13 cellular contexts compared by ENCODE assay signal in genomic region chr9:107819772-107820171, GRCh38.
DNase-seq lines count a peak whose midpoint lies in the region; ATAC-seq, FAIRE-seq and TF ChIP-seq lines count a peak whose summit lies in the region.
"Had no signal": no experiment of that assay in that cellular context is flagged by ENCODE, and none has a peak within 500 bp of the region (broad histone marks: within the 10 kb centered on the region; RNA-seq: fewer than 3 reads in every experiment).

No MANE protein-coding gene starts in this region.

- no peaks in the 10 kb centered on the region for H4K20me1 ChIP-seq in K562 (replicated peaks; ENCODE audit: control insufficient read depth, insufficient read depth, low read length)

- peak; percentile 93 for DNase-seq in NCI-H2029 treated with DMSO at 0.1 percent for 48 hours (lab: John Stamatoyannopoulos, UW)
- no peak for DNase-seq in K562 (ENCODE audit: extremely low read depth in 1 of 4, low spot score in 3 of 4)
- DNase-seq in ovary: peak in 3 of 5 donors; percentile 26 to 37 (median 36)
- no peak for DNase-seq in D341Med (ENCODE audit: low spot score)
- no peak for DNase-seq in hypothalamus (lab: John Stamatoyannopoulos, UW)
- DNase-seq: NK-92 treated with Interleukin-12 subunit alpha and Interleukin-12 subunit beta, amount 100 ng/mL, for 24 hours had no signal

- no peak overlapping the region for H3K9ac ChIP-seq in K562 (ENCODE audit: insufficient read depth in 1 of 2, low read depth in 2 of 2, low read length in 2 of 2)
- H3K9ac ChIP-seq: KMS-11 had no signal

- H3K36me3 ChIP-seq in HEK293 (ENCODE audit: control insufficient read depth in 2 of 2, insufficient read depth in 1 of 2, low read length in 2 of 2): no peaks in the 10 kb centered on the region
- H3K36me3 ChIP-seq in K562 (ENCODE audit: control insufficient read depth, insufficient read depth, low read length): no peaks in the 10 kb centered on the region
- no peaks in the 10 kb centered on the region for H3K36me3 ChIP-seq in ovary

- ATAC-seq in K562 (no peak), GM21447 (IDR thresholded peaks at IDR 0.05; ENCODE audit: unreplicated experiment) (no peak), GM18868 (IDR thresholded peaks at IDR 0.05; ENCODE audit: unreplicated experiment) (no peak)
- ATAC-seq: activated CD4-positive, CD25-positive, alpha-beta regulatory T cell treated with anti-CD3 and anti-CD28 coated beads, Interleukin-2, amount 50 U/mL, for 24 hours had no signal

- no peak overlapping the region for H3K4me2 ChIP-seq in K562 (ENCODE audit: insufficient read depth, low read length)
- H3K4me2 ChIP-seq: KMS-11 had no signal

- POLR2A ChIA-PET in HEK293 (lab: Yijun Ruan, JAX): no interaction called here
- POLR2A ChIA-PET in K562 (lab: Yijun Ruan, JAX): interaction anchor here (0.6 to 0.7 kb wide), 2 partner anchors 11 to 20 kb away, joined by 3 read pairs; no protein-coding TSS in a partner anchor

- no peak overlapping the region for H3K4me3 ChIP-seq in HEK293 (ENCODE audit: low read depth, low read length)
- no peak overlapping the region for H3K4me3 ChIP-seq in K562
- no peak overlapping the region for H3K4me3 ChIP-seq in ovary
- H3K4me3 ChIP-seq: SK-N-MC had no signal

- WGBS in K562 (ENCODE audit: insufficient coverage, low coverage, missing lambda C conversion rate): 11% methylated on average over 9 of the region's 9 CpGs
- 24 to 61% (median 32%) methylated on average over 9 of the region's 9 CpGs for WGBS in ovary, 3 donors

- no peaks in the 10 kb centered on the region for H3K9me1 ChIP-seq in K562 (ENCODE audit: control insufficient read depth, insufficient read depth, low read length)

- H3K27me3 ChIP-seq in K562 (ENCODE audit: control insufficient read depth in 2 of 2, insufficient read depth in 2 of 2, low read length in 2 of 2) (peaks cover 15 to 27% of the 10 kb centered on the region in 2 experiments), ovary (no peaks in the 10 kb centered on the region)

- no peak for TF ChIP-seq RAD21 in K562 (CRISPR knock-in tag; conservative IDR thresholded peaks at IDR 0.05 in 1 of 2, IDR thresholded peaks at IDR 0.05 in 1 of 2)

- no peaks in the 10 kb centered on the region for H3K79me2 ChIP-seq in K562 (ENCODE audit: control insufficient read depth, insufficient read depth, low read length)

- no peak for TF ChIP-seq EP300 in K562 (IDR thresholded peaks at IDR 0.05; ENCODE audit: low read length)
- no peak for TF ChIP-seq EP300 in ovary (IDR thresholded peaks at IDR 0.05)

- no TSS peak for BruUV-seq in K562 (replicated peaks; lab: Mats Ljungman, UMichigan)

- no peaks in the 10 kb centered on the region for H3K9me3 ChIP-seq in HEK293 (ENCODE audit: control insufficient read depth, insufficient read depth, low read depth, low read length)
- H3K9me3 ChIP-seq in K562 (replicated peaks; ENCODE audit: control insufficient read depth, insufficient read depth, low read depth, low read length): no peaks in the 10 kb centered on the region
- no peaks in the 10 kb centered on the region for H3K9me3 ChIP-seq in ovary

- in situ Hi-C loops in K562 (cut with MboI): no loop called here

- no peaks in the 10 kb centered on the region for H3K4me1 ChIP-seq in HEK293 (ENCODE audit: control insufficient read depth, insufficient read depth, low read length)
- H3K4me1 ChIP-seq in K562 (replicated peaks in 1 of 2; ENCODE audit: control insufficient read depth in 2 of 2, insufficient read depth in 2 of 2, low read length in 2 of 2): no peaks in the 10 kb centered on the region; a peak in 1 of 5 replicates
- H3K4me1 ChIP-seq in ovary (ENCODE audit: insufficient read depth): peaks cover 8% of the 10 kb centered on the region

- intact Hi-C loops in K562 (cut with micrococcal nuclease) (no loop called here), ovary (cut with DNase I) (no loop called here)

- no peak for FAIRE-seq in K562 (lab: Jason Lieb, UNC)

- CTCF ChIA-PET in HEK293 (lab: Yijun Ruan, JAX): interaction anchor here (0.6 to 1.0 kb wide), 2 partner anchors 12 to 289 kb away, joined by 3 to 4 read pairs; no protein-coding TSS in a partner anchor
- CTCF ChIA-PET in K562 (lab: Yijun Ruan, JAX; ENCODE audit: low intra/inter-chr PET ratio): no interaction called here

- TF ChIP-seq CTCF in HEK293 (tag by site-specific recombination; IDR thresholded peaks at IDR 0.05) (no peak), K562 (IDR thresholded peaks at IDR 0.05 in 2 of 3, conservative IDR thresholded peaks at IDR 0.05 in 1 of 3; ENCODE audit: insufficient read depth in 2 of 3, low read depth in 1 of 3, low read length in 3 of 3) (no peak), ovary (IDR thresholded peaks at IDR 0.05) (no peak)

- no peak overlapping the region for H2AFZ ChIP-seq in K562 (ENCODE audit: low read depth, low read length)

- no peak for TF ChIP-seq POLR2A in K562 (conservative IDR thresholded peaks at IDR 0.05)
- no peak for TF ChIP-seq POLR2A in ovary (IDR thresholded peaks at IDR 0.05)

- H3K27ac ChIP-seq in HEK293 (ENCODE audit: extremely low read depth, low read depth, low read length) (no peak overlapping the region), K562 (ENCODE audit: extremely low read depth, low read depth, low read length) (no peak overlapping the region), ovary (peak overlapping the region in 1 of 2 donors; percentile 85)
- H3K27ac ChIP-seq: C4-2B, KMS-11, SK-N-MC had no signal

TF ChIP-seq in HEK293, 187 proteins besides CTCF, POLR2A, EP300 and RAD21 (continues in another document):
- no peak for TF ChIP-seq ZNF529 (tag by site-specific recombination; IDR thresholded peaks at IDR 0.05; ENCODE audit: insufficient replicate concordance)
- TF ChIP-seq REPIN1 (tag by site-specific recombination; IDR thresholded peaks at IDR 0.05; ENCODE audit: low read depth): no peak
- peak; percentile 96 for TF ChIP-seq OSR2 (tag by site-specific recombination; IDR thresholded peaks at IDR 0.05)
- TF ChIP-seq ZNF24 (tag by site-specific recombination; IDR thresholded peaks at IDR 0.05): no peak
- TF ChIP-seq ZNF239 (tag by site-specific recombination; IDR thresholded peaks at IDR 0.05): no peak
- no peak for TF ChIP-seq MYNN (tag by site-specific recombination; IDR thresholded peaks at IDR 0.05; ENCODE audit: borderline replicate concordance)
- no peak for TF ChIP-seq ZNF501 (tag by site-specific recombination; IDR thresholded peaks at IDR 0.05)
- no peak for TF ChIP-seq ZNF571 (tag by site-specific recombination; IDR thresholded peaks at IDR 0.05)
- TF ChIP-seq ZNF48 (tag by site-specific recombination; IDR thresholded peaks at IDR 0.05): no peak
- TF ChIP-seq SP7 (tag by site-specific recombination; IDR thresholded peaks at IDR 0.05): 0 out of 2 replicates have a peak, but pooled peaks have one; percentile 44
- no peak for TF ChIP-seq ZNF433 (tag by site-specific recombination; IDR thresholded peaks at IDR 0.05; ENCODE audit: low read depth)
- TF ChIP-seq ZNF138 (tag by site-specific recombination; IDR thresholded peaks at IDR 0.05; ENCODE audit: borderline replicate concordance): no peak
- TF ChIP-seq INSM2 (tag by site-specific recombination; IDR thresholded peaks at IDR 0.05): 0 out of 2 replicates have a peak, but pooled peaks have one; percentile 41

TF ChIP-seq in K562, 482 proteins besides CTCF, POLR2A, EP300 and RAD21:
- TF ChIP-seq NRF1 (conservative IDR thresholded peaks at IDR 0.05 in 1 of 2, IDR thresholded peaks at IDR 0.05 in 1 of 2) (peak; percentile 18 to 29; a peak in 1 of 4 replicates), FOXA3 (CRISPR knock-in tag; conservative IDR thresholded peaks at IDR 0.05 in 1 of 2, IDR thresholded peaks at IDR 0.05 in 1 of 2) (peak in 1 of 2 experiments; percentile 33; a peak in 1 of 4 replicates), TARDBP (IDR thresholded peaks at IDR 0.05) (no peak), HES1 (IDR thresholded peaks at IDR 0.05; ENCODE audit: low read depth) (peak; percentile 91)

Comparison
In these comparisons a context has a peak if more than half of its experiments do, and no peak if none do; other contexts are left out.
1. DNase-seq: peak in NCI-H2029 treated with DMSO at 0.1 percent for 48 hours (single experiment) and ovary (3 of 5); none in K562 (0 of 4), D341Med (single experiment) and hypothalamus (0 of 51).
2. Of the 44 proteins assayed by ChIP-seq in both K562 and HEK293: peak only in K562: none; only in HEK293: TCF7L2, TRIM28, ZNF324 and ZNF639; in both: none; in neither: 40.